ENCODE assay signal across 10 cellular contexts in genomic region chr20:17558941-17559304, GRCh38. TPM values are rescaled to one million over a fixed set of nuclear protein-coding genes. Genes with fewer than 3 reads are reported as not detected.
DNase-seq lines count a peak whose midpoint lies in the region; ATAC-seq and TF ChIP-seq lines count a peak whose summit lies in the region.
"Had no signal": no experiment of that assay in that cellular context is flagged by ENCODE, and none has a peak within 500 bp of the region (broad histone marks: within the 10 kb centered on the region; RNA-seq: fewer than 3 reads in every experiment).

No MANE protein-coding gene starts in this region.

- H3K4me1 ChIP-seq in breast epithelium = peaks cover 9 to 13% of the 10 kb centered on the region in 2 donors

- no peak overlapping the region for H3K4me3 ChIP-seq in breast epithelium
- H3K4me3 ChIP-seq: mucosa of descending colon had no signal

- DNase-seq in activated naive CD4-positive, alpha-beta T cell treated with anti-CD3 and anti-CD28 coated beads for 36 hours = no peak
- no peak for DNase-seq in activated naive CD4-positive, alpha-beta T cell treated with anti-CD3 and anti-CD28 coated beads, Interleukin-2, amount 10 ng/mL, durations not matched to agents 7 days and 5 days
- DNase-seq in breast epithelium (ENCODE audit: low spot score in 2 of 2) = no peak
- DNase-seq in mesothelial cell of epicardium (ENCODE audit: low spot score in 2 of 2, unreplicated experiment in 2 of 2) = no peak
- DNase-seq in type B pancreatic cell (ENCODE audit: extremely low spot score, unreplicated experiment) = no peak
- no peak for DNase-seq in cerebellum (ENCODE audit: low spot score)

- peaks cover 37% of the 10 kb centered on the region for H3K4me1 Mint-ChIP-seq in activated naive CD4-positive, alpha-beta T cell treated with anti-CD3 and anti-CD28 coated beads for 36 hours (ENCODE audit: low read depth)
- peaks cover 11% of the 10 kb centered on the region for H3K4me1 Mint-ChIP-seq in activated naive CD4-positive, alpha-beta T cell treated with anti-CD3 and anti-CD28 coated beads, Interleukin-2, amount 10 ng/mL, durations not matched to agents 7 days and 5 days
- H3K4me1 Mint-ChIP-seq in mesothelial cell of epicardium = peaks cover 43% of the 10 kb centered on the region
- H3K4me1 Mint-ChIP-seq in type B pancreatic cell (ENCODE audit: unreplicated experiment) = peaks cover 21% of the 10 kb centered on the region
- no peaks in the 10 kb centered on the region for H3K4me1 Mint-ChIP-seq in stimulated activated memory B cell treated with anti-CD40 and anti-IgM and Interleukin-4, amounts not matched to agents 10 μg/mL and 1 μg/mL and 100 μg/mL, for 72 hours

- H3K9me3 ChIP-seq in breast epithelium = no peaks in the 10 kb centered on the region
- H3K9me3 ChIP-seq: mucosa of descending colon had no signal

- no peaks in the 10 kb centered on the region for H3K27me3 Mint-ChIP-seq in activated naive CD4-positive, alpha-beta T cell treated with anti-CD3 and anti-CD28 coated beads for 36 hours (ENCODE audit: low read depth)
- peaks cover 17% of the 10 kb centered on the region for H3K27me3 Mint-ChIP-seq in activated naive CD4-positive, alpha-beta T cell treated with anti-CD3 and anti-CD28 coated beads, Interleukin-2, amount 10 ng/mL, durations not matched to agents 7 days and 5 days
- H3K27me3 Mint-ChIP-seq in mesothelial cell of epicardium (ENCODE audit: low read depth) (no peaks in the 10 kb centered on the region), type B pancreatic cell (no peaks in the 10 kb centered on the region)
- peaks cover 16% of the 10 kb centered on the region for H3K27me3 Mint-ChIP-seq in stimulated activated memory B cell treated with anti-CD40 and anti-IgM and Interleukin-4, amounts not matched to agents 10 μg/mL and 1 μg/mL and 100 μg/mL, for 72 hours

- H3K4me3 Mint-ChIP-seq in activated naive CD4-positive, alpha-beta T cell treated with anti-CD3 and anti-CD28 coated beads for 36 hours = no peak overlapping the region
- no peak overlapping the region for H3K4me3 Mint-ChIP-seq in activated naive CD4-positive, alpha-beta T cell treated with anti-CD3 and anti-CD28 coated beads, Interleukin-2, amount 10 ng/mL, durations not matched to agents 7 days and 5 days
- H3K4me3 Mint-ChIP-seq in mesothelial cell of epicardium (no peak overlapping the region), type B pancreatic cell (peak overlapping the region; percentile 70)
- no peak overlapping the region for H3K4me3 Mint-ChIP-seq in stimulated activated memory B cell treated with anti-CD40 and anti-IgM and Interleukin-4, amounts not matched to agents 10 μg/mL and 1 μg/mL and 100 μg/mL, for 72 hours
- H3K4me3 Mint-ChIP-seq: IgD-negative memory B cell had no signal

- H3K27me3 ChIP-seq in breast epithelium = no peaks in the 10 kb centered on the region

- no peaks in the 10 kb centered on the region for H3K36me3 ChIP-seq in breast epithelium

- no peak for TF ChIP-seq CTCF in breast epithelium (IDR thresholded peaks at IDR 0.05)
- no peak for TF ChIP-seq CTCF in mesothelial cell of epicardium (IDR thresholded peaks at IDR 0.05; ENCODE audit: unreplicated experiment)
- TF ChIP-seq CTCF in type B pancreatic cell (conservative IDR thresholded peaks at IDR 0.05) = no peak

- no peaks in the 10 kb centered on the region for H3K36me3 Mint-ChIP-seq in activated naive CD4-positive, alpha-beta T cell treated with anti-CD3 and anti-CD28 coated beads for 36 hours (ENCODE audit: low read depth)
- no peaks in the 10 kb centered on the region for H3K36me3 Mint-ChIP-seq in activated naive CD4-positive, alpha-beta T cell treated with anti-CD3 and anti-CD28 coated beads, Interleukin-2, amount 10 ng/mL, durations not matched to agents 7 days and 5 days
- H3K36me3 Mint-ChIP-seq in mesothelial cell of epicardium (no peaks in the 10 kb centered on the region), type B pancreatic cell (no peaks in the 10 kb centered on the region)
- no peaks in the 10 kb centered on the region for H3K36me3 Mint-ChIP-seq in stimulated activated memory B cell treated with anti-CD40 and anti-IgM and Interleukin-4, amounts not matched to agents 10 μg/mL and 1 μg/mL and 100 μg/mL, for 72 hours
- H3K36me3 Mint-ChIP-seq: IgD-negative memory B cell had no signal

- H3K9me3 Mint-ChIP-seq in activated naive CD4-positive, alpha-beta T cell treated with anti-CD3 and anti-CD28 coated beads for 36 hours = no peaks in the 10 kb centered on the region
- no peaks in the 10 kb centered on the region for H3K9me3 Mint-ChIP-seq in activated naive CD4-positive, alpha-beta T cell treated with anti-CD3 and anti-CD28 coated beads, Interleukin-2, amount 10 ng/mL, durations not matched to agents 7 days and 5 days
- H3K9me3 Mint-ChIP-seq in mesothelial cell of epicardium (no peaks in the 10 kb centered on the region), type B pancreatic cell (no peaks in the 10 kb centered on the region)
- no peaks in the 10 kb centered on the region for H3K9me3 Mint-ChIP-seq in stimulated activated memory B cell treated with anti-CD40 and anti-IgM and Interleukin-4, amounts not matched to agents 10 μg/mL and 1 μg/mL and 100 μg/mL, for 72 hours
- H3K9me3 Mint-ChIP-seq: IgD-negative memory B cell had no signal

- H3K27ac Mint-ChIP-seq in activated naive CD4-positive, alpha-beta T cell treated with anti-CD3 and anti-CD28 coated beads for 36 hours = peak overlapping the region; percentile 79
- H3K27ac Mint-ChIP-seq in activated naive CD4-positive, alpha-beta T cell treated with anti-CD3 and anti-CD28 coated beads, Interleukin-2, amount 10 ng/mL, durations not matched to agents 7 days and 5 days = no peak overlapping the region
- H3K27ac Mint-ChIP-seq in mesothelial cell of epicardium (peak overlapping the region; percentile 91), type B pancreatic cell (peak overlapping the region; percentile 93)
- no peak overlapping the region for H3K27ac Mint-ChIP-seq in stimulated activated memory B cell treated with anti-CD40 and anti-IgM and Interleukin-4, amounts not matched to agents 10 μg/mL and 1 μg/mL and 100 μg/mL, for 72 hours
- H3K27ac Mint-ChIP-seq: IgD-negative memory B cell had no signal

- intact Hi-C loops in activated naive CD4-positive, alpha-beta T cell treated with anti-CD3 and anti-CD28 coated beads for 36 hours (cut with micrococcal nuclease) = loop anchor here (5.0 kb wide), 1 partner anchor 408 kb away; the partner anchor contains the start of genes MGME1 and SNX5
- intact Hi-C loops in breast epithelium (cut with DNase I; ENCODE audit: low total_unique reads) = no loop called here

- TF ChIP-seq POLR2A in breast epithelium (IDR thresholded peaks at IDR 0.05) = no peak

- peak overlapping the region; percentile 92 to 93 for H3K27ac ChIP-seq in breast epithelium

- CTCF ChIA-PET in activated naive CD4-positive, alpha-beta T cell treated with anti-CD3 and anti-CD28 coated beads for 36 hours (lab: Charles Lee) = interaction anchor here (0.9 kb wide), 1 partner anchor 12 kb away, joined by 3 read pairs; no protein-coding TSS in a partner anchor
- CTCF ChIA-PET in activated naive CD4-positive, alpha-beta T cell treated with anti-CD3 and anti-CD28 coated beads, Interleukin-2, amount 10 ng/mL, durations not matched to agents 7 days and 5 days (lab: Charles Lee) = interaction anchor here (1.3 kb wide), 2 partner anchors 23 to 123 kb away, joined by 3 read pairs; partner anchors contain the start of gene RRBP1

- no peak for ATAC-seq in stimulated activated memory B cell treated with anti-CD40 and anti-IgM and Interleukin-4, amounts not matched to agents 10 μg/mL and 1 μg/mL and 100 μg/mL, for 72 hours
- no peak for ATAC-seq in GM18511 (IDR thresholded peaks at IDR 0.05; ENCODE audit: unreplicated experiment)

RNA-seq across cellular contexts. Expression of gene DSTN, which starts 11.0 kb away (rescaled TPM):
- total RNA-seq in activated naive CD4-positive, alpha-beta T cell treated with anti-CD3 and anti-CD28 coated beads for 36 hours = 10 to 100 TPM; 68.9 to 69.7 TPM
- total RNA-seq in breast epithelium (100 to 1,000 TPM; 180 to 384 (median 272) TPM), mesothelial cell of epicardium (192 to 199 TPM (median 193 TPM) in 3 replicates), type B pancreatic cell (ENCODE audit: low replicate concordance) (193 and 287 TPM in 2 replicates), cerebellum (116 TPM)

RNA-seq across cellular contexts. Expression of gene BFSP1, which starts 27.7 kb away (rescaled TPM):
- total RNA-seq in activated naive CD4-positive, alpha-beta T cell treated with anti-CD3 and anti-CD28 coated beads for 36 hours = under 1 TPM in 1 of 2 experiments, not detected in 1; 0.19 TPM
- total RNA-seq in breast epithelium (1 to 10 TPM in 2 of 3 donors, under 1 TPM in 1; 0.80 to 2.8 (median 1.6) TPM), mesothelial cell of epicardium (5.2 to 5.8 TPM (median 5.7 TPM) in 3 replicates), type B pancreatic cell (ENCODE audit: low replicate concordance) (1.8 and 1.9 TPM in 2 replicates), cerebellum (1.5 TPM)

Comparison
In these comparisons a context has a peak if more than half of its experiments do, and no peak if none do; other contexts are left out.
1. H3K27ac Mint-ChIP-seq: peak in activated naive CD4-positive, alpha-beta T cell treated with anti-CD3 and anti-CD28 coated beads for 36 hours (single experiment), mesothelial cell of epicardium (single experiment) and type B pancreatic cell (single experiment); none in activated naive CD4-positive, alpha-beta T cell treated with anti-CD3 and anti-CD28 coated beads, Interleukin-2, amount 10 ng/mL, durations not matched to agents 7 days and 5 days (single experiment) and stimulated activated memory B cell treated with anti-CD40 and anti-IgM and Interleukin-4, amounts not matched to agents 10 μg/mL and 1 μg/mL and 100 μg/mL, for 72 hours (single experiment).